28 cellular contexts compared by ENCODE assay signal in genomic region chr4:169143335-169143734, GRCh38.
DNase-seq lines count a peak whose midpoint lies in the region; ATAC-seq and TF ChIP-seq lines count a peak whose summit lies in the region.
"Had no signal": no experiment of that assay in that cellular context is flagged by ENCODE, and none has a peak within 500 bp of the region (broad histone marks: within the 10 kb centered on the region; RNA-seq: fewer than 3 reads in every experiment).

No MANE protein-coding gene starts in this region.

- TF ChIP-seq CTCF in GM23338 (conservative IDR thresholded peaks at IDR 0.05; ENCODE audit: low read depth in 2 of 2) (no peak), WTC11 (IDR thresholded peaks at IDR 0.05) (no peak), BE2C (IDR thresholded peaks at IDR 0.05; ENCODE audit: low read depth, low read length) (no peak)

- H3K9me3 ChIP-seq in BE2C = no peaks in the 10 kb centered on the region; the same call in 1 of the 2 replicates
- H3K9me3 ChIP-seq: Caco-2 had no signal

- H3K79me2 ChIP-seq in GM23338 (replicated peaks; ENCODE audit: insufficient read depth) = no peaks in the 10 kb centered on the region

- H3F3A ChIP-seq in GM23338 (replicated peaks; ENCODE audit: low read depth) = no peaks in the 10 kb centered on the region

- ATAC-seq in GM23338 (peak; percentile 59), WTC11 (peak; percentile 64), GM21381 (IDR thresholded peaks at IDR 0.05; ENCODE audit: unreplicated experiment) (no peak), GM21825 (IDR thresholded peaks at IDR 0.05; ENCODE audit: unreplicated experiment) (no peak)
- ATAC-seq: activated CD4-positive, CD25-positive, alpha-beta regulatory T cell treated with anti-CD3 and anti-CD28 coated beads, Interleukin-2, amount 50 U/mL, for 24 hours; stimulated activated effector memory CD8-positive, alpha-beta T cell treated with anti-CD3 and anti-CD28 coated beads, Interleukin-12 subunit alpha, Interleukin-12 subunit beta, amount 100 ng/mL, for 72 hours had no signal

- H3K27me3 Mint-ChIP-seq in GM23338 (ENCODE audit: insufficient read depth, low read depth, poor library complexity) (no peaks in the 10 kb centered on the region), WTC11 (ENCODE audit: low read depth) (no peaks in the 10 kb centered on the region)
- H3K27me3 Mint-ChIP-seq: IgD-negative memory B cell, naive B cell, type B pancreatic cell had no signal

- DNase-seq in GM23338 (ENCODE audit: low spot score) = no peak
- DNase-seq in WTC11 (ENCODE audit: low spot score) = no peak
- DNase-seq in left kidney (ENCODE audit: low read depth, low spot score) = peak; percentile 90
- peak; percentile 89 for DNase-seq in renal cortical epithelial cell (ENCODE audit: low read depth)
- no peak for DNase-seq in AG08396 (ENCODE audit: low spot score)
- no peak for DNase-seq in BE2C
- DNase-seq: activated CD4-positive, alpha-beta memory T cell treated with anti-CD3 and anti-CD28 coated beads, Interleukin-2, amount 10 ng/mL, durations not matched to agents 7 days and 5 days; activated effector memory CD4-positive, alpha-beta T cell treated with Interleukin-2 at 50 U/mL for 16 hours; aorta; C1 segment of cervical spinal cord; Caco-2; DMS79; effector CD4-positive, alpha-beta T cell; hypothalamus; immature natural killer cell; naive B cell; NCI-H1048; nucleus accumbens had no signal

- H4K20me1 ChIP-seq in GM23338 (replicated peaks; ENCODE audit: insufficient read depth) = no peaks in the 10 kb centered on the region

- H3K4me3 ChIP-seq in GM23338 (no peak overlapping the region), BE2C (ENCODE audit: low read depth, low read length) (no peak overlapping the region)
- H3K4me3 ChIP-seq: SK-N-MC had no signal

- no peaks in the 10 kb centered on the region for H3K9me3 Mint-ChIP-seq in GM23338
- H3K9me3 Mint-ChIP-seq in WTC11 = no peaks in the 10 kb centered on the region
- H3K9me3 Mint-ChIP-seq: activated CD4-positive, alpha-beta memory T cell treated with anti-CD3 and anti-CD28 coated beads, Interleukin-2, amount 10 ng/mL, durations not matched to agents 7 days and 5 days; IgD-negative memory B cell; immature natural killer cell; mesothelial cell of epicardium; naive B cell; stimulated activated effector memory CD8-positive, alpha-beta T cell treated with anti-CD3 and anti-CD28 coated beads, Interleukin-12 subunit alpha, Interleukin-12 subunit beta, amount 100 ng/mL, for 72 hours; T-helper 1 cell treated with Interleukin-12 subunit alpha and Interleukin-12 subunit beta and Interleukin-4 antibody, amounts not matched to agents 30 μg/mL and 1 μg/mL, for 36 hours; type B pancreatic cell had no signal

- H3K36me3 Mint-ChIP-seq in GM23338 (ENCODE audit: low read depth) (no peaks in the 10 kb centered on the region), WTC11 (no peaks in the 10 kb centered on the region)
- H3K36me3 Mint-ChIP-seq: activated naive CD8-positive, alpha-beta T cell; IgD-negative memory B cell; immature natural killer cell; stimulated activated effector memory CD8-positive, alpha-beta T cell treated with anti-CD3 and anti-CD28 coated beads, Interleukin-12 subunit alpha, Interleukin-12 subunit beta, amount 100 ng/mL, for 72 hours had no signal

- H3K4me1 Mint-ChIP-seq in GM23338 (peaks cover 16% of the 10 kb centered on the region), WTC11 (peaks cover 16% of the 10 kb centered on the region)
- H3K4me1 Mint-ChIP-seq: activated CD4-positive, alpha-beta memory T cell treated with anti-CD3 and anti-CD28 coated beads, Interleukin-2, amount 10 ng/mL, durations not matched to agents 7 days and 5 days; IgD-negative memory B cell; mesothelial cell of epicardium; naive B cell; stimulated activated effector memory CD8-positive, alpha-beta T cell treated with anti-CD3 and anti-CD28 coated beads, Interleukin-12 subunit alpha, Interleukin-12 subunit beta, amount 100 ng/mL, for 72 hours had no signal

- H3K4me2 ChIP-seq in GM23338 = no peak overlapping the region

- H3K36me3 ChIP-seq in GM23338 (ENCODE audit: insufficient read depth) = no peaks in the 10 kb centered on the region
- no peaks in the 10 kb centered on the region; the same call in 1 of the 2 replicates for H3K36me3 ChIP-seq in BE2C

- 0 out of 2 replicates have a peak overlapping the region, but pooled peaks have one; percentile 51 for H3K27ac ChIP-seq in GM23338 (ENCODE audit: low read depth)
- H3K27ac ChIP-seq: SK-N-MC had no signal

- H2AFZ ChIP-seq in GM23338 = no peak overlapping the region

- peak overlapping the region; percentile 34; the same call in 1 of the 2 replicates for H3K27ac Mint-ChIP-seq in GM23338
- peak overlapping the region; percentile 77 for H3K27ac Mint-ChIP-seq in WTC11
- H3K27ac Mint-ChIP-seq: activated CD4-positive, alpha-beta memory T cell treated with anti-CD3 and anti-CD28 coated beads, Interleukin-2, amount 10 ng/mL, durations not matched to agents 7 days and 5 days; activated naive CD8-positive, alpha-beta T cell; immature natural killer cell; mesothelial cell of epicardium; stimulated activated effector memory CD8-positive, alpha-beta T cell treated with anti-CD3 and anti-CD28 coated beads, Interleukin-12 subunit alpha, Interleukin-12 subunit beta, amount 100 ng/mL, for 72 hours; T-helper 1 cell treated with Interleukin-12 subunit alpha and Interleukin-12 subunit beta and Interleukin-4 antibody, amounts not matched to agents 30 μg/mL and 1 μg/mL, for 36 hours; type B pancreatic cell had no signal

- POLR2A ChIA-PET in WTC11 (lab: Charles Lee) = interaction anchor here (0.6 kb wide), 1 partner anchor 211 kb away, joined by 5 read pairs; no protein-coding TSS in a partner anchor

- no peaks in the 10 kb centered on the region for H3K27me3 ChIP-seq in GM23338 (ENCODE audit: insufficient read depth)
- H3K27me3 ChIP-seq in BE2C = no peaks in the 10 kb centered on the region

- H3K4me3 Mint-ChIP-seq in GM23338 = no peak overlapping the region
- H3K4me3 Mint-ChIP-seq in WTC11 = no peak overlapping the region
- H3K4me3 Mint-ChIP-seq: activated CD4-positive, alpha-beta memory T cell treated with anti-CD3 and anti-CD28 coated beads, Interleukin-2, amount 10 ng/mL, durations not matched to agents 7 days and 5 days; activated naive CD8-positive, alpha-beta T cell; IgD-negative memory B cell; immature natural killer cell; mesothelial cell of epicardium; naive B cell; stimulated activated effector memory CD8-positive, alpha-beta T cell treated with anti-CD3 and anti-CD28 coated beads, Interleukin-12 subunit alpha, Interleukin-12 subunit beta, amount 100 ng/mL, for 72 hours; T-helper 1 cell treated with Interleukin-12 subunit alpha and Interleukin-12 subunit beta and Interleukin-4 antibody, amounts not matched to agents 30 μg/mL and 1 μg/mL, for 36 hours; type B pancreatic cell had no signal

- H3K9me2 ChIP-seq in GM23338 (ENCODE audit: insufficient read depth) = no peaks in the 10 kb centered on the region

- CTCF ChIA-PET in WTC11 (lab: Charles Lee) = interaction anchor here (0.8 to 1.1 kb wide), 2 partner anchors 10 to 200 kb away, joined by 3 read pairs; no protein-coding TSS in a partner anchor

- peaks cover 8% of the 10 kb centered on the region for H3K4me1 ChIP-seq in GM23338 (ENCODE audit: insufficient read depth)
- no peaks in the 10 kb centered on the region for H3K4me1 ChIP-seq in BE2C

TF ChIP-seq in GM23338, 12 proteins besides CTCF, POLR2A, EP300 and RAD21 (continues in another document):
- no peak for TF ChIP-seq EZH2 (IDR thresholded peaks at IDR 0.05; ENCODE audit: low read depth, unreplicated experiment)
- no peak for TF ChIP-seq CREB1 (CRISPR knock-in tag; IDR thresholded peaks at IDR 0.05; ENCODE audit: low read depth)
- TF ChIP-seq EZH2phosphoT487 (IDR thresholded peaks at IDR 0.05; ENCODE audit: unreplicated experiment) = no peak

TF ChIP-seq in WTC11, 78 proteins besides CTCF, POLR2A, EP300 and RAD21 (continues in another document):
- TF ChIP-seq MLX (CRISPR knock-in tag; IDR thresholded peaks at IDR 0.05) = no peak
- no peak for TF ChIP-seq ZBTB43 (CRISPR knock-in tag; IDR thresholded peaks at IDR 0.05)
- no peak for TF ChIP-seq HMGXB4 (CRISPR knock-in tag; IDR thresholded peaks at IDR 0.05)
- no peak for TF ChIP-seq TEAD1 (CRISPR knock-in tag; IDR thresholded peaks at IDR 0.05)

Comparison
In these comparisons a context has a peak if more than half of its experiments do, and no peak if none do; other contexts are left out.
1. ATAC-seq: peak in GM23338 (single experiment) and WTC11 (single experiment); none in GM21381 (single experiment) and GM21825 (single experiment).
2. DNase-seq: peak in left kidney (single experiment) and renal cortical epithelial cell (single experiment); none in GM23338 (single experiment), WTC11 (single experiment), AG08396 (single experiment) and BE2C (single experiment).